In genomic region chr10:22615819-22616499, GRCh38 we compare ENCODE assay signal across 9 cellular contexts.
DNase-seq lines count a peak whose midpoint lies in the region; ATAC-seq and TF ChIP-seq lines count a peak whose summit lies in the region.
"Had no signal": no experiment of that assay in that cellular context is flagged by ENCODE, and none has a peak within 500 bp of the region (broad histone marks: within the 10 kb centered on the region; RNA-seq: fewer than 3 reads in every experiment).

No MANE protein-coding gene starts in this region.

- BruUV-seq in PC-3 (replicated peaks; lab: Mats Ljungman, UMichigan), result no TSS peak

- no peaks in the 10 kb centered on the region for H3F3A ChIP-seq in PC-3 (ENCODE audit: low read length, unreplicated experiment)

- H4K20me1 ChIP-seq in PC-3 (ENCODE audit: low read length), result no peaks in the 10 kb centered on the region

- H3K27me3 ChIP-seq in CD4-positive, alpha-beta memory T cell (ENCODE audit: insufficient read depth, low read length), result no peaks in the 10 kb centered on the region
- H3K27me3 ChIP-seq in PC-3 (ENCODE audit: low read length), result no peaks in the 10 kb centered on the region

- peak in 4 of 5 donors; percentile 32 to 81 (median 44) for DNase-seq in CD4-positive, alpha-beta memory T cell
- DNase-seq in PC-3 (peak; percentile 82), caudate nucleus (lab: John Stamatoyannopoulos, UW) (peak in 59 of 61 donors; percentile 62 to 96 (median 87)), midbrain (lab: John Stamatoyannopoulos, UW) (peak; percentile 93), RKO (ENCODE audit: low spot score) (no peak), GM19238 (ENCODE audit: insufficient read length, low spot score) (no peak)

- H3K9me2 ChIP-seq in PC-3 (replicated peaks; ENCODE audit: low read length), result no peaks in the 10 kb centered on the region

- peak overlapping the region; percentile 68 for H3K9ac ChIP-seq in PC-3 (ENCODE audit: low read length)
- H3K9ac ChIP-seq: KMS-11 had no signal

- peak overlapping the region; percentile 2 to 6 for H3K4me3 ChIP-seq in CD4-positive, alpha-beta memory T cell (ENCODE audit: low read length in 2 of 2)
- H3K4me3 ChIP-seq in PC-3 (ENCODE audit: low read length), result peak overlapping the region; percentile 66

- peak overlapping the region; percentile 53 to 85 (median 75) for H3K4me3 Mint-ChIP-seq in CD4-positive, alpha-beta memory T cell

- peak overlapping the region; percentile 53 for H3K27ac ChIP-seq in CD4-positive, alpha-beta memory T cell (ENCODE audit: low read depth, low read length)
- H3K27ac ChIP-seq in PC-3 (ENCODE audit: low read length) (peak overlapping the region; percentile 90), caudate nucleus (ENCODE audit: low read depth, low read length) (peak overlapping the region; percentile 97)
- H3K27ac ChIP-seq: KMS-11 had no signal

- POLR2A ChIA-PET in CD4-positive, alpha-beta memory T cell (lab: Charles Lee; ENCODE audit: partially characterized antibody), result interaction anchor here (0.6 to 30.6 kb wide), 14 partner anchors 10 to 281 kb away, joined by 3 to 895 read pairs (median 6); partner anchors contain the start of gene PIP4K2A
- POLR2A ChIA-PET in PC-3 (lab: Charles Lee; ENCODE audit: unreplicated experiment), result interaction anchor here (0.6 kb wide), 1 partner anchor 67 kb away, joined by 5 read pairs; no protein-coding TSS in a partner anchor

- H3K27me3 Mint-ChIP-seq in CD4-positive, alpha-beta memory T cell, result no peaks in the 10 kb centered on the region

- H3K9me3 Mint-ChIP-seq in CD4-positive, alpha-beta memory T cell, result no peaks in the 10 kb centered on the region

- H3K4me1 ChIP-seq in CD4-positive, alpha-beta memory T cell (ENCODE audit: insufficient read depth, low read length), result peaks cover 97% of the 10 kb centered on the region
- H3K4me1 ChIP-seq in PC-3 (ENCODE audit: insufficient read depth, low read length), result peaks cover 61% of the 10 kb centered on the region

- intact Hi-C loops in CD4-positive, alpha-beta memory T cell (cut with micrococcal nuclease), result loop anchor here (1.0 kb wide), 1 partner anchor 8 kb away; no protein-coding TSS in a partner anchor
- intact Hi-C loops in PC-3 (cut with micrococcal nuclease), result no loop called here

- CTCF ChIA-PET in CD4-positive, alpha-beta memory T cell (lab: Charles Lee; ENCODE audit: partially characterized antibody), result interaction anchor here (0.6 to 4.0 kb wide), 12 partner anchors 10 to 373 kb away, joined by 3 to 39 read pairs (median 4); no protein-coding TSS in a partner anchor
- CTCF ChIA-PET in PC-3 (lab: Charles Lee), result no interaction called here

- H2AFZ ChIP-seq in PC-3 (ENCODE audit: low read length), result peak overlapping the region; percentile 84

- ATAC-seq in GM19023 (IDR thresholded peaks at IDR 0.05; ENCODE audit: unreplicated experiment) (peak; percentile 84), HG03108 (IDR thresholded peaks at IDR 0.05; ENCODE audit: unreplicated experiment) (peak; percentile 71), PC-3 (peak; percentile 55)

- H3K4me2 ChIP-seq in PC-3 (ENCODE audit: low read length), result peak overlapping the region; percentile 82
- H3K4me2 ChIP-seq: KMS-11 had no signal

- H3K79me2 ChIP-seq in PC-3 (ENCODE audit: low read length), result peaks cover 62% of the 10 kb centered on the region

- peak overlapping the region; percentile 87 to 98 (median 95) for H3K27ac Mint-ChIP-seq in CD4-positive, alpha-beta memory T cell

- peaks cover 4 to 16% of the 10 kb centered on the region in 2 donors for H3K36me3 Mint-ChIP-seq in CD4-positive, alpha-beta memory T cell

- peaks cover 78 to 100% (median 91%) of the 10 kb centered on the region in 4 donors for H3K4me1 Mint-ChIP-seq in CD4-positive, alpha-beta memory T cell

- H3K36me3 ChIP-seq in CD4-positive, alpha-beta memory T cell (ENCODE audit: insufficient read depth, low read length), result no peaks in the 10 kb centered on the region
- no peaks in the 10 kb centered on the region for H3K36me3 ChIP-seq in PC-3 (ENCODE audit: low read depth, low read length)

- no peak for TF ChIP-seq CTCF in PC-3 (conservative IDR thresholded peaks at IDR 0.05; ENCODE audit: low read depth, low read length)

- no peaks in the 10 kb centered on the region for H3K9me3 ChIP-seq in CD4-positive, alpha-beta memory T cell (ENCODE audit: control insufficient read depth in 1 of 2, low read length in 2 of 2)
- no peaks in the 10 kb centered on the region for H3K9me3 ChIP-seq in PC-3 (ENCODE audit: low read length)

Comparison
In these comparisons a context has a peak if more than half of its experiments do, and no peak if none do; other contexts are left out.
1. DNase-seq: peak in CD4-positive, alpha-beta memory T cell (4 of 5), PC-3 (single experiment), caudate nucleus (59 of 61) and midbrain (single experiment); none in RKO (single experiment) and GM19238 (single experiment).
2. Peak in every context shown above with its lines, with median percentiles within 50 percentile points of each other: H3K27ac ChIP-seq and ATAC-seq.